Comparison of ENCODE assay signal across 1 cellular context in the genomic region with DNA sequence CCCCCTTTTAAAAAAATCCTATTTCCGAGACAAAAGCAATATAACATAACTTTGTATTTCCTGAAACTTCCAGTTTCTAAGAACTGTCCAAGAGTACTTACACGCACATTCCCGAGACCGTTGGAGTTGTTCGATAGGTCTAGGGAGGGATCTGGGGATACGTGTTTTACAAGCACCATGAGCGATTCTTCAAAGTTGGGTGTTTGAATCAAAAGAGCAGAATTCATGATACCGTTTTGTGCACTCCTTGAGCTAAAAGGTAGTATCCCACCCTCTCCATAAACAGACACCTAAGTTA.
TF ChIP-seq lines count a peak whose summit lies in the region.

No MANE protein-coding gene starts in this region.

TF ChIP-seq in H1, 55 proteins besides CTCF, POLR2A, EP300 and RAD21 (continued from another document):
- TF ChIP-seq RXRA (IDR thresholded peaks at IDR 0.05; ENCODE audit: insufficient read depth, low read depth, low read length) (no peak), EZH2 (IDR thresholded peaks at IDR 0.05; ENCODE audit: low read depth, low read length, severe bottlenecking) (no peak), CBX5 (IDR thresholded peaks at IDR 0.05; ENCODE audit: low read depth, low read length) (no peak), TEAD4 (IDR thresholded peaks at IDR 0.05; ENCODE audit: low read depth, low read length) (no peak), ASH2L (IDR thresholded peaks at IDR 0.05; ENCODE audit: low read length) (no peak), RNF2 (IDR thresholded peaks at IDR 0.05; ENCODE audit: borderline replicate concordance, low read depth, low read length, missing control alignments, poor library complexity, severe bottlenecking) (no peak), SP4 (IDR thresholded peaks at IDR 0.05; ENCODE audit: low read length) (no peak), FOSL1 (IDR thresholded peaks at IDR 0.05; ENCODE audit: insufficient read depth, low read depth, low read length) (no peak), RFX5 (IDR thresholded peaks at IDR 0.05; ENCODE audit: borderline replicate concordance, low read depth, low read length) (no peak), ZNF274 (IDR thresholded peaks at IDR 0.05; ENCODE audit: borderline replicate concordance, extremely low read depth, low read length) (no peak)
- TF ChIP-seq, protein P1, sequence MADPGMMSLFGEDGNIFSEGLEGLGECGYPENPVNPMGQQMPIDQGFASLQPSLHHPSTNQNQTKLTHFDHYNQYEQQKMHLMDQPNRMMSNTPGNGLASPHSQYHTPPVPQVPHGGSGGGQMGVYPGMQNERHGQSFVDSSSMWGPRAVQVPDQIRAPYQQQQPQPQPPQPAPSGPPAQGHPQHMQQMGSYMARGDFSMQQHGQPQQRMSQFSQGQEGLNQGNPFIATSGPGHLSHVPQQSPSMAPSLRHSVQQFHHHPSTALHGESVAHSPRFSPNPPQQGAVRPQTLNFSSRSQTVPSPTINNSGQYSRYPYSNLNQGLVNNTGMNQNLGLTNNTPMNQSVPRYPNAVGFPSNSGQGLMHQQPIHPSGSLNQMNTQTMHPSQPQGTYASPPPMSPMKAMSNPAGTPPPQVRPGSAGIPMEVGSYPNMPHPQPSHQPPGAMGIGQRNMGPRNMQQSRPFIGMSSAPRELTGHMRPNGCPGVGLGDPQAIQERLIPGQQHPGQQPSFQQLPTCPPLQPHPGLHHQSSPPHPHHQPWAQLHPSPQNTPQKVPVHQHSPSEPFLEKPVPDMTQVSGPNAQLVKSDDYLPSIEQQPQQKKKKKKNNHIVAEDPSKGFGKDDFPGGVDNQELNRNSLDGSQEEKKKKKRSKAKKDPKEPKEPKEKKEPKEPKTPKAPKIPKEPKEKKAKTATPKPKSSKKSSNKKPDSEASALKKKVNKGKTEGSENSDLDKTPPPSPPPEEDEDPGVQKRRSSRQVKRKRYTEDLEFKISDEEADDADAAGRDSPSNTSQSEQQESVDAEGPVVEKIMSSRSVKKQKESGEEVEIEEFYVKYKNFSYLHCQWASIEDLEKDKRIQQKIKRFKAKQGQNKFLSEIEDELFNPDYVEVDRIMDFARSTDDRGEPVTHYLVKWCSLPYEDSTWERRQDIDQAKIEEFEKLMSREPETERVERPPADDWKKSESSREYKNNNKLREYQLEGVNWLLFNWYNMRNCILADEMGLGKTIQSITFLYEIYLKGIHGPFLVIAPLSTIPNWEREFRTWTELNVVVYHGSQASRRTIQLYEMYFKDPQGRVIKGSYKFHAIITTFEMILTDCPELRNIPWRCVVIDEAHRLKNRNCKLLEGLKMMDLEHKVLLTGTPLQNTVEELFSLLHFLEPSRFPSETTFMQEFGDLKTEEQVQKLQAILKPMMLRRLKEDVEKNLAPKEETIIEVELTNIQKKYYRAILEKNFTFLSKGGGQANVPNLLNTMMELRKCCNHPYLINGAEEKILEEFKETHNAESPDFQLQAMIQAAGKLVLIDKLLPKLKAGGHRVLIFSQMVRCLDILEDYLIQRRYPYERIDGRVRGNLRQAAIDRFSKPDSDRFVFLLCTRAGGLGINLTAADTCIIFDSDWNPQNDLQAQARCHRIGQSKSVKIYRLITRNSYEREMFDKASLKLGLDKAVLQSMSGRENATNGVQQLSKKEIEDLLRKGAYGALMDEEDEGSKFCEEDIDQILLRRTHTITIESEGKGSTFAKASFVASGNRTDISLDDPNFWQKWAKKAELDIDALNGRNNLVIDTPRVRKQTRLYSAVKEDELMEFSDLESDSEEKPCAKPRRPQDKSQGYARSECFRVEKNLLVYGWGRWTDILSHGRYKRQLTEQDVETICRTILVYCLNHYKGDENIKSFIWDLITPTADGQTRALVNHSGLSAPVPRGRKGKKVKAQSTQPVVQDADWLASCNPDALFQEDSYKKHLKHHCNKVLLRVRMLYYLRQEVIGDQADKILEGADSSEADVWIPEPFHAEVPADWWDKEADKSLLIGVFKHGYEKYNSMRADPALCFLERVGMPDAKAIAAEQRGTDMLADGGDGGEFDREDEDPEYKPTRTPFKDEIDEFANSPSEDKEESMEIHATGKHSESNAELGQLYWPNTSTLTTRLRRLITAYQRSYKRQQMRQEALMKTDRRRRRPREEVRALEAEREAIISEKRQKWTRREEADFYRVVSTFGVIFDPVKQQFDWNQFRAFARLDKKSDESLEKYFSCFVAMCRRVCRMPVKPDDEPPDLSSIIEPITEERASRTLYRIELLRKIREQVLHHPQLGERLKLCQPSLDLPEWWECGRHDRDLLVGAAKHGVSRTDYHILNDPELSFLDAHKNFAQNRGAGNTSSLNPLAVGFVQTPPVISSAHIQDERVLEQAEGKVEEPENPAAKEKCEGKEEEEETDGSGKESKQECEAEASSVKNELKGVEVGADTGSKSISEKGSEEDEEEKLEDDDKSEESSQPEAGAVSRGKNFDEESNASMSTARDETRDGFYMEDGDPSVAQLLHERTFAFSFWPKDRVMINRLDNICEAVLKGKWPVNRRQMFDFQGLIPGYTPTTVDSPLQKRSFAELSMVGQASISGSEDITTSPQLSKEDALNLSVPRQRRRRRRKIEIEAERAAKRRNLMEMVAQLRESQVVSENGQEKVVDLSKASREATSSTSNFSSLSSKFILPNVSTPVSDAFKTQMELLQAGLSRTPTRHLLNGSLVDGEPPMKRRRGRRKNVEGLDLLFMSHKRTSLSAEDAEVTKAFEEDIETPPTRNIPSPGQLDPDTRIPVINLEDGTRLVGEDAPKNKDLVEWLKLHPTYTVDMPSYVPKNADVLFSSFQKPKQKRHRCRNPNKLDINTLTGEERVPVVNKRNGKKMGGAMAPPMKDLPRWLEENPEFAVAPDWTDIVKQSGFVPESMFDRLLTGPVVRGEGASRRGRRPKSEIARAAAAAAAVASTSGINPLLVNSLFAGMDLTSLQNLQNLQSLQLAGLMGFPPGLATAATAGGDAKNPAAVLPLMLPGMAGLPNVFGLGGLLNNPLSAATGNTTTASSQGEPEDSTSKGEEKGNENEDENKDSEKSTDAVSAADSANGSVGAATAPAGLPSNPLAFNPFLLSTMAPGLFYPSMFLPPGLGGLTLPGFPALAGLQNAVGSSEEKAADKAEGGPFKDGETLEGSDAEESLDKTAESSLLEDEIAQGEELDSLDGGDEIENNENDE (IDR thresholded peaks at IDR 0.05; ENCODE audit: insufficient replicate concordance, low read length): no peak
- TF ChIP-seq, protein P2, sequence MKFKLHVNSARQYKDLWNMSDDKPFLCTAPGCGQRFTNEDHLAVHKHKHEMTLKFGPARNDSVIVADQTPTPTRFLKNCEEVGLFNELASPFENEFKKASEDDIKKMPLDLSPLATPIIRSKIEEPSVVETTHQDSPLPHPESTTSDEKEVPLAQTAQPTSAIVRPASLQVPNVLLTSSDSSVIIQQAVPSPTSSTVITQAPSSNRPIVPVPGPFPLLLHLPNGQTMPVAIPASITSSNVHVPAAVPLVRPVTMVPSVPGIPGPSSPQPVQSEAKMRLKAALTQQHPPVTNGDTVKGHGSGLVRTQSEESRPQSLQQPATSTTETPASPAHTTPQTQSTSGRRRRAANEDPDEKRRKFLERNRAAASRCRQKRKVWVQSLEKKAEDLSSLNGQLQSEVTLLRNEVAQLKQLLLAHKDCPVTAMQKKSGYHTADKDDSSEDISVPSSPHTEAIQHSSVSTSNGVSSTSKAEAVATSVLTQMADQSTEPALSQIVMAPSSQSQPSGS (IDR thresholded peaks at IDR 0.05; ENCODE audit: low read length): no peak
